ENCODE assay signal across 19 cellular contexts in the genomic region with DNA sequence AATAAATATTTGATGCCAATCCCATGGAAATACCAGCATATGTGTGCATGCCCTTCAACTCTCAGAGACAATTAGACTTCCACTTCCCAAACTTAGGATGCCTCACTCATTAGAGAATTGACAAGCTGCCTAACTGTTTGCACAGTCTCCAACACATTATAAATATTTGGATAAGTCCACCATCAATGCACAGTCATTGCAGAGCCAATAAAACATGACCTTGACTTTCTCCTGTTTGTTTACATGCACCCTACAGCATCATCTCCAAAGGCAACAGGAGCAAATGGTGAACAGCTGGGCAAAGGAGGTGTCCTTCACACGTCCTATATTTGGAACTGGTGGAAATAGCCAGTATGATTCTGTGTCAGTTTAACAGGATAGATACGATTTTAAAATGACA.
"Had no signal": no experiment of that assay in that cellular context is flagged by ENCODE, and none has a peak within 500 bp of the region (broad histone marks: within the 10 kb centered on the region; RNA-seq: fewer than 3 reads in every experiment).

No MANE protein-coding gene starts in this region.

- H3K9me3 ChIP-seq: SJCRH30 had no signal

- FAIRE-seq: K562 had no signal

- H3K4me1 ChIP-seq: SJCRH30 had no signal

- ATAC-seq: K562, Panc1, PC-3, SK-N-SH treated with all-trans-retinoic acid at 6 μM for 48 hours had no signal

- DNase-seq: Kasumi-1; MM.1S; NCI-H1092 treated with DMSO at 0.1 percent for 48 hours; NCI-H1436; NCI-H1694 treated with DMSO at 0.1 percent for 48 hours; NCI-H1930; NCI-H2081; NCI-H2107; NCI-H524; NCI-H526 treated with DMSO at 0.1 percent for 48 hours; NK-92 treated with Interleukin-12 subunit alpha and Interleukin-12 subunit beta, amount 100 ng/mL, for 24 hours; PC-3; SJCRH30; T-helper 1 cell had no signal

- H3K9ac ChIP-seq: KMS-11 had no signal

- H3K4me2 ChIP-seq: KMS-11 had no signal

- H3K4me3 ChIP-seq: K562, SJCRH30 had no signal

- H3K27me3 ChIP-seq: SJCRH30 had no signal

- H3K36me3 ChIP-seq: SJCRH30 had no signal

- H3K27ac ChIP-seq: KMS-11, RWPE1, SJCRH30 had no signal
